ENCODE assay signal across 1 cellular context in genomic region chr17:74454197-74455024, GRCh38.
TF ChIP-seq lines count a peak whose summit lies in the region.

No MANE protein-coding gene starts in this region.

TF ChIP-seq in HepG2, 621 proteins besides CTCF, POLR2A, EP300 and RAD21 (continued from another document and continues in another):
- TF ChIP-seq ZNF318 (CRISPR knock-in tag; IDR thresholded peaks at IDR 0.05) (0 out of 2 replicates have a peak, but pooled peaks have one; percentile 38), ARNT2 (CRISPR knock-in tag; IDR thresholded peaks at IDR 0.05; ENCODE audit: low read depth) (peak; percentile 30; the same call in 1 of the 2 replicates), ZNF549 (CRISPR knock-in tag; IDR thresholded peaks at IDR 0.05) (0 out of 2 replicates have a peak, but pooled peaks have one; percentile 26), JUND (CRISPR knock-in tag; IDR thresholded peaks at IDR 0.05) (no peak), MAZ (IDR thresholded peaks at IDR 0.05; ENCODE audit: borderline replicate concordance, low read depth, low read length) (peak; percentile 85), MAZ (CRISPR knock-in tag; IDR thresholded peaks at IDR 0.05; ENCODE audit: low read depth) (peak; percentile 66; the same call in 1 of the 2 replicates), MYC (CRISPR knock-in tag; IDR thresholded peaks at IDR 0.05; ENCODE audit: borderline replicate concordance) (peak; percentile 18; the same call in 1 of the 2 replicates), TAF15 (IDR thresholded peaks at IDR 0.05; ENCODE audit: low read depth, low read length, poor library complexity, severe bottlenecking) (peak; percentile 61), ZNF766 (CRISPR knock-in tag; IDR thresholded peaks at IDR 0.05; ENCODE audit: borderline replicate concordance) (0 out of 2 replicates have a peak, but pooled peaks have one; percentile 27), HNRNPLL (IDR thresholded peaks at IDR 0.05; ENCODE audit: low read depth, low read length, poor library complexity, severe bottlenecking) (peak; percentile 40), THAP11 (CRISPR knock-in tag; IDR thresholded peaks at IDR 0.05) (no peak), HMG20A (CRISPR knock-in tag; IDR thresholded peaks at IDR 0.05; ENCODE audit: borderline replicate concordance) (0 out of 2 replicates have a peak, but pooled peaks have one; percentile 33), CENPBD1 (CRISPR knock-in tag; IDR thresholded peaks at IDR 0.05; ENCODE audit: borderline replicate concordance, low read depth) (no peak), SAFB2 (CRISPR knock-in tag; IDR thresholded peaks at IDR 0.05; ENCODE audit: borderline replicate concordance, low read depth) (0 out of 2 replicates have a peak, but pooled peaks have one; percentile 32), KLF11 (CRISPR knock-in tag; IDR thresholded peaks at IDR 0.05) (no peak), NFYB (CRISPR knock-in tag; IDR thresholded peaks at IDR 0.05) (0 out of 2 replicates have a peak, but pooled peaks have one; percentile 29), SSRP1 (CRISPR knock-in tag; IDR thresholded peaks at IDR 0.05) (no peak), PTBP1 (IDR thresholded peaks at IDR 0.05; ENCODE audit: low read depth, low read length, poor library complexity, severe bottlenecking) (peak; percentile 90), BCL3 (CRISPR knock-in tag; IDR thresholded peaks at IDR 0.05) (no peak), ZNF451 (CRISPR knock-in tag; IDR thresholded peaks at IDR 0.05) (peak; percentile 74), ZFP82 (CRISPR knock-in tag; IDR thresholded peaks at IDR 0.05; ENCODE audit: borderline replicate concordance) (0 out of 2 replicates have a peak, but pooled peaks have one; percentile 50), ZNF281 (CRISPR knock-in tag; IDR thresholded peaks at IDR 0.05; ENCODE audit: borderline replicate concordance) (peak; percentile 61; the same call in 1 of the 2 replicates), SOX6 (IDR thresholded peaks at IDR 0.05) (no peak), SOX6 (CRISPR knock-in tag; IDR thresholded peaks at IDR 0.05) (peak; percentile 65), BRCA1 (CRISPR knock-in tag; IDR thresholded peaks at IDR 0.05) (no peak), ZBTB14 (CRISPR knock-in tag; IDR thresholded peaks at IDR 0.05) (0 out of 2 replicates have a peak, but pooled peaks have one; percentile 18), NFYC (CRISPR knock-in tag; IDR thresholded peaks at IDR 0.05) (no peak), MTF1 (CRISPR knock-in tag; IDR thresholded peaks at IDR 0.05) (no peak), TOE1 (CRISPR knock-in tag; IDR thresholded peaks at IDR 0.05) (no peak), ZNF256 (CRISPR knock-in tag; conservative IDR thresholded peaks at IDR 0.05) (no peak), ZNF556 (CRISPR knock-in tag; IDR thresholded peaks at IDR 0.05; ENCODE audit: borderline replicate concordance) (peak; percentile 90), NFE2 (CRISPR knock-in tag; IDR thresholded peaks at IDR 0.05) (no peak), ARID4A (CRISPR knock-in tag; IDR thresholded peaks at IDR 0.05; ENCODE audit: borderline replicate concordance) (peak; percentile 82), GLI4 (CRISPR knock-in tag; IDR thresholded peaks at IDR 0.05; ENCODE audit: borderline replicate concordance) (peak; percentile 94; the same call in 1 of the 2 replicates), CHCHD3 (CRISPR knock-in tag; IDR thresholded peaks at IDR 0.05) (0 out of 2 replicates have a peak, but pooled peaks have one; percentile 14), HNF4A (CRISPR knock-in tag; IDR thresholded peaks at IDR 0.05) (peak; percentile 58), CREBL2 (CRISPR knock-in tag; IDR thresholded peaks at IDR 0.05; ENCODE audit: borderline replicate concordance) (0 out of 2 replicates have a peak, but pooled peaks have one; percentile 31), RXRA (CRISPR knock-in tag; IDR thresholded peaks at IDR 0.05) (peak; percentile 7; the same call in 1 of the 2 replicates), ZNF614 (CRISPR knock-in tag; IDR thresholded peaks at IDR 0.05; ENCODE audit: borderline replicate concordance) (no peak)
